In genomic region chr12:11761869-11762567, GRCh38 we compare ENCODE assay signal across 1 cellular context.
TF ChIP-seq lines count a peak whose summit lies in the region.

No MANE protein-coding gene starts in this region.

TF ChIP-seq in GM12878, 131 proteins besides CTCF, POLR2A, EP300 and RAD21 (continued from another document):
- TF ChIP-seq KDM1A (IDR thresholded peaks at IDR 0.05; ENCODE audit: borderline replicate concordance) = no peak
TF ChIP-seq in GM12878: peak in this region for 57.
